In the genomic region with DNA sequence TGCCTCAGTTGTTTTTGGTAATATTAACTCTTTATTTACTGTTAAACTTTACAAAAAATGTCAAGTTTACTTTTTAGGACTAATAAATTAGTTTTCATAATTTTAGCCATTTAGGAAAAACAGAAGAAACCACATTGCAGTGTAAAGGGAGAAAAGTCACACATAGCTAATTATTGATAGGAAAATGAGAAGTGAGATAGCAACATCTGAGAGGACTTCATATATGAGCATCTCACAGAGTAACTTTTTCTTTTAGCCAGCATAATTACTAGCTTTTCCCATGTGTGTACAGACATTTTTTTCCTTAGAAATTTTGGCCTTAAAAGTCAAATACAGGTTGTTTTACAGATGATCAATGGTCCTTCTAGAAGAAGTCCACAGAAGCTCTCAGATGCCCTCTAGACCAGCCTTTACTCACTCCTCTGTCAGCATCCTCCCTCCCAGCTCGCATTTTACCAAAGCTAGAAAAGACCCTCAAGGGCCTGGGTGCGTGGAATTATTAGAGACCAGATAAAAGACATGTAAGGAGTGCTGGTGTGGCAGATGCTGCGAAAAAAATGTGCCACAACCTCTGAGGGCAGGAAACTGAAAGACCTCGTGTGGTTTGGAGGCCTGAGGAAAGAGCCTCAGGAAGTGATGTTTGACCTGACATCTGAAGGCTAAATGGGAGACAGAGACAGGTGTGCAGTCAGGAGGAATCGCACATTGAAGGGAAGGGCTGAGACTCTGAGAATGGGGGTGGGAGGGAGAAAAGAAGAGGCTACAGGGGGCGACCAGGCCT, we compare ENCODE assay signal across 9 cellular contexts.
DNase-seq lines count a peak whose midpoint lies in the region; ATAC-seq and TF ChIP-seq lines count a peak whose summit lies in the region.
"Had no signal": no experiment of that assay in that cellular context is flagged by ENCODE, and none has a peak within 500 bp of the region (broad histone marks: within the 10 kb centered on the region; RNA-seq: fewer than 3 reads in every experiment).

No MANE protein-coding gene starts in this region.

- H3K27ac ChIP-seq in KOPT-K1 (ENCODE audit: low read depth, low read length, poor library complexity, severe bottlenecking) (peak overlapping the region; percentile 58), gastrocnemius medialis (peak overlapping the region; percentile 58 to 81 (median 65))

- no peak for TF ChIP-seq POLR2A in gastrocnemius medialis (IDR thresholded peaks at IDR 0.05)

- no peak for TF ChIP-seq CTCF in gastrocnemius medialis (IDR thresholded peaks at IDR 0.05 in 4 of 5, conservative IDR thresholded peaks at IDR 0.05 in 1 of 5)

- no peak overlapping the region for H3K4me3 ChIP-seq in gastrocnemius medialis
- H3K4me3 ChIP-seq: MG63 had no signal

- ATAC-seq in GM19035 (IDR thresholded peaks at IDR 0.05; ENCODE audit: unreplicated experiment) (peak; percentile 44), HG02571 (IDR thresholded peaks at IDR 0.05; ENCODE audit: unreplicated experiment) (peak; percentile 35), gastrocnemius medialis (no peak)

- H3K27me3 ChIP-seq in gastrocnemius medialis: no peaks in the 10 kb centered on the region
- H3K27me3 ChIP-seq: MG63 had no signal

- in situ Hi-C loops in gastrocnemius medialis (cut with MboI; ENCODE audit: low sequenced_read_pairs in 4 of 4): no loop called here

- peaks cover 59 to 63% of the 10 kb centered on the region in 2 donors for H3K4me1 ChIP-seq in gastrocnemius medialis

- H3K9me3 ChIP-seq in KOPT-K1 (ENCODE audit: insufficient read depth, low read length, poor library complexity, severe bottlenecking) (no peaks in the 10 kb centered on the region), gastrocnemius medialis (no peaks in the 10 kb centered on the region)
- H3K9me3 ChIP-seq: MG63 had no signal

- no peak for DNase-seq in gastrocnemius medialis
- no peak for DNase-seq in NCI-H1694 treated with DMSO at 0.1 percent for 48 hours (lab: John Stamatoyannopoulos, UW)
- no peak for DNase-seq in amygdala (lab: John Stamatoyannopoulos, UW)
- no peak for DNase-seq in NCI-H748 (lab: John Stamatoyannopoulos, UW; ENCODE audit: unreplicated experiment)
- DNase-seq in hypothalamus (lab: John Stamatoyannopoulos, UW): no peak
- DNase-seq: MG63 had no signal

- intact Hi-C loops in gastrocnemius medialis (cut with DNase I; ENCODE audit: low total_unique reads): no loop called here

- H3K36me3 ChIP-seq in KOPT-K1 (ENCODE audit: insufficient read depth, low read length): no peaks in the 10 kb centered on the region
- no peaks in the 10 kb centered on the region for H3K36me3 ChIP-seq in gastrocnemius medialis

Comparison
In these comparisons a context has a peak if more than half of its experiments do, and no peak if none do; other contexts are left out.
1. ATAC-seq: peak in GM19035 (single experiment) and HG02571 (single experiment); none in gastrocnemius medialis (0 of 2).